Comparison of ENCODE assay signal across 35 cellular contexts in the genomic region with DNA sequence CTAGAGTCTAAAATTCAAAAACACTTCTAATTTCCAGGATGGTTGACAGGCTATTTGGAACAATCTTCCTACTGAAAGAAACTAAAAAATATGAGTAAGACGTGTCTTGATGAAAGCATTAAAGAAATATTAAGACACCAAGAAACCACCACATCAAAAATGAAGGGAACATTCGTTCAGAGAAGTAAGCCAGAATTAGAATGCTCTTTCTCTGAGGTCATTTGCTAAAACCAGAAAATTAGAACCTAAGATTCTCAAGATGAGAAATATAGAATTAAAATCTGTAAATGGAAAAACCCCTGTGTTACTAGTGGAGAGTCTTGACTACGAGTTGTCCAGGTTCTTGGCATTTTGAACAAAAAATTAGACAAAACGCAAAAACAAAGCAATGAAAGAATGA. TPM values are rescaled to one million over a fixed set of nuclear protein-coding genes. Genes with fewer than 3 reads are reported as not detected.
DNase-seq lines count a peak whose midpoint lies in the region; ATAC-seq, FAIRE-seq and TF ChIP-seq lines count a peak whose summit lies in the region.
"Had no signal": no experiment of that assay in that cellular context is flagged by ENCODE, and none has a peak within 500 bp of the region (broad histone marks: within the 10 kb centered on the region; RNA-seq: fewer than 3 reads in every experiment).

No MANE protein-coding gene starts in this region.

- H3K9ac ChIP-seq in SK-N-SH (no peak overlapping the region), GM12878 (ENCODE audit: control insufficient read depth, insufficient read depth, low read length) (no peak overlapping the region), neural progenitor cell (no peak overlapping the region)
- H3K9ac ChIP-seq: BLaER1; BLaER1 treated with 17β-estradiol and CSF1 and Interleukin-3, amounts not matched to agents 10 nM and 100 nM had no signal

- no TSS peak for BruUV-seq in GM12878 (replicated peaks; lab: Mats Ljungman, UMichigan)

- TF ChIP-seq EP300 in SK-N-SH (IDR thresholded peaks at IDR 0.05; ENCODE audit: borderline replicate concordance in 1 of 2, low read depth in 1 of 2, low read length in 1 of 2) (no peak), GM12878 (IDR thresholded peaks at IDR 0.05; ENCODE audit: borderline replicate concordance in 1 of 2, control insufficient read depth in 1 of 2, low read depth in 2 of 2, low read length in 2 of 2) (no peak)

- RAD21 ChIA-PET in GM12878 (lab: Charles Lee; ENCODE audit: unreplicated experiment): no interaction called here

- H3F3A ChIP-seq in SK-N-SH (replicated peaks; ENCODE audit: insufficient read depth): no peaks in the 10 kb centered on the region
- H3F3A ChIP-seq in neural progenitor cell (ENCODE audit: low read depth): no peaks in the 10 kb centered on the region

- H4K20me1 ChIP-seq in SK-N-SH (ENCODE audit: insufficient read depth) (no peaks in the 10 kb centered on the region), GM12878 (ENCODE audit: control insufficient read depth, insufficient read depth) (no peaks in the 10 kb centered on the region), neural progenitor cell (ENCODE audit: low read depth) (no peaks in the 10 kb centered on the region)
- H4K20me1 ChIP-seq: BLaER1; BLaER1 treated with 17β-estradiol and CSF1 and Interleukin-3, amounts not matched to agents 10 nM and 100 nM had no signal

- H3K4me2 ChIP-seq in SK-N-SH (no peak overlapping the region), GM12878 (ENCODE audit: control insufficient read depth, insufficient read depth) (no peak overlapping the region), neural progenitor cell (no peak overlapping the region)
- H3K4me2 ChIP-seq: A549, BLaER1 had no signal

- whole genome bisulfite sequencing in SK-N-SH (ENCODE audit: low lambda C conversion rate): 88% methylated on average over 4 of the region's 4 CpGs
- WGBS in GM12878 (ENCODE audit: insufficient coverage, insufficient replicate concordance, low lambda C conversion rate, missing lambda C conversion rate): 25% methylated on average over 4 of the region's 4 CpGs

- H3K4me1 ChIP-seq in SK-N-SH (ENCODE audit: control insufficient read depth in 1 of 2, insufficient read depth in 2 of 2, low read depth in 1 of 2, low read length in 1 of 2) (no peaks in the 10 kb centered on the region), GM12878 (ENCODE audit: control insufficient read depth, insufficient read depth, low read length) (peaks cover 5% of the 10 kb centered on the region; the same call in 1 of the 2 replicates), neural progenitor cell (peaks cover 3% of the 10 kb centered on the region), foreskin keratinocyte (no peaks in the 10 kb centered on the region)
- H3K4me1 ChIP-seq: Caco-2 had no signal

- SMC1A ChIA-PET in GM12878 (lab: Charles Lee; ENCODE audit: uncharacterized antibody, unreplicated experiment): no interaction called here

- ATAC-seq in SK-N-SH treated with all-trans-retinoic acid at 6 μM for 48 hours (no peak), GM12878 (no peak), foreskin keratinocyte (no peak), GM21526 (IDR thresholded peaks at IDR 0.05; ENCODE audit: low FRiP score, unreplicated experiment) (no peak)
- ATAC-seq: CD8-positive, alpha-beta T cell had no signal

- intact Hi-C loops in GM12878 (cut with micrococcal nuclease; ENCODE audit: unreplicated experiment): no loop called here

- no peak for DNase-seq in SK-N-SH
- no peak for DNase-seq in GM12878 (ENCODE audit: low read depth, low spot score)
- DNase-seq in neural progenitor cell (ENCODE audit: low spot score): no peak
- no peak for DNase-seq in foreskin keratinocyte
- DNase-seq: 8988T; ACHN; AML-193; C1 segment of cervical spinal cord; Calu3; CD4-positive, alpha-beta memory T cell; CD4-positive, alpha-beta T cell; CD4-positive, CD25-positive, alpha-beta regulatory T cell; CD8-positive, alpha-beta memory T cell; CD8-positive, alpha-beta T cell; COR-L47; DMS 273 treated with DMSO at 0.1 percent for 48 hours; DMS153; DMS53; DMS79; DMS79 treated with DMSO at 0.1 percent for 48 hours; DND-41; EL had no signal

- no peak for TF ChIP-seq CTCF in SK-N-SH (IDR thresholded peaks at IDR 0.05)
- TF ChIP-seq CTCF in GM12878 (IDR thresholded peaks at IDR 0.05 in 2 of 3, conservative IDR thresholded peaks at IDR 0.05 in 1 of 3; ENCODE audit: control insufficient read depth in 2 of 3, extremely low read depth in 1 of 3, insufficient read depth in 1 of 3, low read depth in 3 of 3, low read length in 3 of 3): no peak
- no peak for TF ChIP-seq CTCF in neural progenitor cell (IDR thresholded peaks at IDR 0.05)
- no peak for TF ChIP-seq CTCF in foreskin keratinocyte (conservative IDR thresholded peaks at IDR 0.05)

- TF ChIP-seq RAD21 in SK-N-SH (IDR thresholded peaks at IDR 0.05; ENCODE audit: low read length): no peak
- no peak for TF ChIP-seq RAD21 in GM12878 (IDR thresholded peaks at IDR 0.05; ENCODE audit: insufficient read depth, low read depth, low read length)

- no peak overlapping the region for H3K4me3 Mint-ChIP-seq in neural progenitor cell
- H3K4me3 Mint-ChIP-seq: B cell; CD14-positive monocyte; CD4-positive, alpha-beta memory T cell; CD4-positive, alpha-beta T cell; CD4-positive, CD25-positive, alpha-beta regulatory T cell; CD8-positive, alpha-beta memory T cell; CD8-positive, alpha-beta T cell had no signal

- H3K27ac ChIP-seq in SK-N-SH (ENCODE audit: low read depth in 2 of 2, low read length in 1 of 2) (no peak overlapping the region), GM12878 (ENCODE audit: control insufficient read depth, insufficient read depth) (no peak overlapping the region), neural progenitor cell (no peak overlapping the region), foreskin keratinocyte (no peak overlapping the region)
- H3K27ac ChIP-seq: 22Rv1, A549, BLaER1, C4-2B had no signal

- no peaks in the 10 kb centered on the region for H3K36me3 Mint-ChIP-seq in neural progenitor cell
- H3K36me3 Mint-ChIP-seq: CD14-positive monocyte; CD4-positive, alpha-beta memory T cell; CD4-positive, CD25-positive, alpha-beta regulatory T cell; CD8-positive, alpha-beta memory T cell; CD8-positive, alpha-beta T cell had no signal

- no peaks in the 10 kb centered on the region for H3K9me2 ChIP-seq in SK-N-SH

- no peaks in the 10 kb centered on the region for H3K27me3 ChIP-seq in SK-N-SH (ENCODE audit: insufficient read depth)
- H3K27me3 ChIP-seq in GM12878 (replicated peaks in 1 of 2; ENCODE audit: control insufficient read depth in 2 of 2, insufficient read depth in 2 of 2, low read length in 1 of 2): no peaks in the 10 kb centered on the region
- H3K27me3 ChIP-seq in neural progenitor cell: no peaks in the 10 kb centered on the region
- no peaks in the 10 kb centered on the region for H3K27me3 ChIP-seq in foreskin keratinocyte
- H3K27me3 ChIP-seq: BE2C; BLaER1; BLaER1 treated with 17β-estradiol and CSF1 and Interleukin-3, amounts not matched to agents 10 nM and 100 nM had no signal

- in situ Hi-C loops in GM12878 (cut with MboI): no loop called here

- H3K9me3 ChIP-seq in SK-N-SH: no peaks in the 10 kb centered on the region
- H3K9me3 ChIP-seq in GM12878 (replicated peaks; ENCODE audit: control insufficient read depth, insufficient read depth, low read length): no peaks in the 10 kb centered on the region
- H3K9me3 ChIP-seq in neural progenitor cell (ENCODE audit: low read depth): no peaks in the 10 kb centered on the region
- H3K9me3 ChIP-seq: A549, BE2C, BLaER1, Caco-2 had no signal

- H2AFZ ChIP-seq in SK-N-SH (ENCODE audit: low read depth): peak overlapping the region; percentile 7; the same call in 1 of the 2 replicates
- H2AFZ ChIP-seq in GM12878 (ENCODE audit: control insufficient read depth, low read depth, low read length): no peak overlapping the region
- no peak overlapping the region for H2AFZ ChIP-seq in neural progenitor cell (replicated peaks)

- H3K4me3 ChIP-seq in SK-N-SH (ENCODE audit: low read depth in 2 of 2, low read length in 1 of 2) (no peak overlapping the region), GM12878 (no peak overlapping the region), neural progenitor cell (no peak overlapping the region)
- H3K4me3 ChIP-seq: A549; BLaER1; BLaER1 treated with 17β-estradiol and CSF1 and Interleukin-3, amounts not matched to agents 10 nM and 100 nM had no signal

- peaks cover 26% of the 10 kb centered on the region for H3K4me1 Mint-ChIP-seq in neural progenitor cell

- H3K9me3 Mint-ChIP-seq in neural progenitor cell: no peaks in the 10 kb centered on the region
- H3K9me3 Mint-ChIP-seq: CD14-positive monocyte; CD4-positive, alpha-beta memory T cell; CD4-positive, alpha-beta T cell; CD4-positive, CD25-positive, alpha-beta regulatory T cell; CD8-positive, alpha-beta memory T cell; CD8-positive, alpha-beta T cell had no signal

- POLR2A ChIA-PET in SK-N-SH (lab: Yijun Ruan, JAX) (no interaction called here), GM12878 (lab: Charles Lee) (interaction anchor here (0.6 kb wide), 1 partner anchor 9 kb away, joined by 3 read pairs; no protein-coding TSS in a partner anchor)

- CTCF ChIA-PET in SK-N-SH (lab: Yijun Ruan, JAX) (no interaction called here), GM12878 (lab: Yijun Ruan, JAX) (no interaction called here)

- no peak for FAIRE-seq in GM12878 (lab: Jason Lieb, UNC)
- FAIRE-seq: A204.1, A549, D721Med had no signal

- no peaks in the 10 kb centered on the region for H3K27me3 Mint-ChIP-seq in neural progenitor cell (ENCODE audit: insufficient read depth, low read depth)
- H3K27me3 Mint-ChIP-seq: B cell; CD4-positive, alpha-beta memory T cell; CD4-positive, alpha-beta T cell; CD8-positive, alpha-beta memory T cell had no signal

- TF ChIP-seq POLR2A in GM12878 (IDR thresholded peaks at IDR 0.05; ENCODE audit: low read depth, low read length): no peak

- no peaks in the 10 kb centered on the region for H3K36me3 ChIP-seq in SK-N-SH (replicated peaks in 1 of 2; ENCODE audit: control insufficient read depth in 1 of 2, insufficient read depth in 2 of 2, low read length in 1 of 2)
- no peaks in the 10 kb centered on the region for H3K36me3 ChIP-seq in GM12878 (ENCODE audit: control insufficient read depth in 2 of 2, insufficient read depth in 2 of 2, low read length in 1 of 2)
- no peaks in the 10 kb centered on the region for H3K36me3 ChIP-seq in neural progenitor cell
- H3K36me3 ChIP-seq: BE2C; BLaER1; BLaER1 treated with 17β-estradiol and CSF1 and Interleukin-3, amounts not matched to agents 10 nM and 100 nM had no signal

- H3K27ac Mint-ChIP-seq in neural progenitor cell: peak overlapping the region; percentile 33
- H3K27ac Mint-ChIP-seq: B cell; CD14-positive monocyte; CD4-positive, alpha-beta memory T cell; CD4-positive, alpha-beta T cell; CD4-positive, CD25-positive, alpha-beta regulatory T cell; CD8-positive, alpha-beta memory T cell; CD8-positive, alpha-beta T cell had no signal

- H3K79me2 ChIP-seq in SK-N-SH (ENCODE audit: insufficient read depth) (no peaks in the 10 kb centered on the region), GM12878 (ENCODE audit: control insufficient read depth, insufficient read depth, low read length) (no peaks in the 10 kb centered on the region), neural progenitor cell (ENCODE audit: low read depth) (no peaks in the 10 kb centered on the region)

RNA-seq across cellular contexts. Expression of a gene that starts 54.8 kb away (rescaled TPM):
- polyA plus RNA-seq in SK-N-SH (2012; rRNA removed) (235 and 240 TPM in 2 replicates), GM12878 (2011; rRNA removed) (309 and 430 TPM in 2 replicates), GM12878 (2014; fragmentation: Illumina TruSeq; extraction: Trizol) (241 and 289 TPM in 2 replicates), GM12878 (2014; fragmentation: Nextera tagmentation; extraction: Ambion mirVana) (100 to 1,000 TPM in 1 of 2 experiments, 10 to 100 TPM in 1; 63.0 to 136 TPM), GM12878 (2014; rRNA removed) (178 and 197 TPM in 2 replicates), GM12878 (2016; fragmentation: Nextera tagmentation; extraction: Ambion mirVana) (100 to 1,000 TPM; 513 to 515 TPM), foreskin keratinocyte (265 and 322 TPM in 2 replicates)
- 327 and 349 TPM in 2 replicates for polyA plus RNA-seq in SK-N-SH (2012; cell fraction: cytosol; rRNA removed)
- polyA plus RNA-seq in SK-N-SH (2012; cell fraction: nucleus; rRNA removed): 114 and 122 TPM in 2 replicates
- 50.8 and 56.1 TPM in 2 replicates for total RNA-seq in GM12878 (2013; cell fraction: nucleolus; rRNA removed)
- total RNA-seq in GM12878 (2014; rRNA removed) (120 and 131 TPM in 2 replicates), GM12878 (2014; rRNA removed; fragmentation: Illumina TruSeq; extraction: Trizol) (191 and 196 TPM in 2 replicates), GM12878 (2021) (283 and 290 TPM in 2 replicates), neural progenitor cell (ENCODE audit: low replicate concordance) (468 and 655 TPM in 2 replicates), foreskin keratinocyte (376 and 422 TPM in 2 replicates)
- 105 TPM for polyA plus RNA-seq in GM12878 (2011; ENCODE audit: low read depth)
- 158 and 161 TPM in 2 replicates for polyA plus RNA-seq in GM12878 (2011; cell fraction: cytosol; rRNA removed)
- polyA plus RNA-seq in GM12878 (2011; cell fraction: nucleus; rRNA removed): 85.4 and 90.9 TPM in 2 replicates
- 160 and 183 TPM in 2 replicates for polyA plus RNA-seq in GM12878 (2012)
- polyA minus RNA-seq in GM12878 (2011; rRNA and poly(A)+ RNA removed): 150 and 269 TPM in 2 replicates
- 127 and 130 TPM in 2 replicates for polyA minus RNA-seq in GM12878 (2011; cell fraction: cytosol; rRNA and poly(A)+ RNA removed)
- 24.7 and 43.6 TPM in 2 replicates for polyA minus RNA-seq in GM12878 (2011; cell fraction: nucleus; rRNA and poly(A)+ RNA removed)
